Comparison of ENCODE assay signal across 8 cellular contexts in genomic region chr2:42974697-42975357, GRCh38.
DNase-seq lines count a peak whose midpoint lies in the region; ATAC-seq and TF ChIP-seq lines count a peak whose summit lies in the region.

No MANE protein-coding gene starts in this region.

- DNase-seq in Daoy (ENCODE audit: low read depth): peak; percentile 81
- peak; percentile 69 for DNase-seq in activated CD4-positive, alpha-beta T cell treated with anti-CD3 and anti-CD28 coated beads for 48 hours
- peak; percentile 86 for DNase-seq in colonic mucosa
- peak; percentile 76 to 93 for DNase-seq in left lung
- DNase-seq in stimulated activated CD4-positive, alpha-beta T cell treated with anti-CD3 and anti-CD28 coated beads, Interleukin-2, amount 100 ng/mL, for 4 hours (ENCODE audit: low read depth): peak; percentile 22
- DNase-seq in DMS153 (lab: John Stamatoyannopoulos, UW): no peak

- H3K79me2 ChIP-seq in Loucy (ENCODE audit: insufficient read depth, low read length): no peaks in the 10 kb centered on the region

- H2AFZ ChIP-seq in Loucy (ENCODE audit: low read length): no peak overlapping the region

- H3K27ac ChIP-seq in colonic mucosa: peak overlapping the region; percentile 30
- peak overlapping the region in 1 of 2 donors; percentile 71 for H3K27ac ChIP-seq in left lung

- H4K20me1 ChIP-seq in Loucy (ENCODE audit: insufficient read depth, low read length, poor library complexity, severe bottlenecking): no peaks in the 10 kb centered on the region

- H3K9ac ChIP-seq in Loucy (ENCODE audit: low read depth, low read length, poor library complexity, severe bottlenecking) (no peak overlapping the region), colonic mucosa (ENCODE audit: low read depth in 2 of 2, low read length in 2 of 2) (peak overlapping the region; percentile 77 to 84)

- intact Hi-C loops in colonic mucosa (cut with DNase I) (loop anchor here (2.0 to 5.0 kb wide), 3 partner anchors 47 to 254 kb away; no protein-coding TSS in a partner anchor), left lung (cut with DNase I) (loop anchor here in 1 of 2 donors (5.0 kb wide), 1 partner anchor 252 kb away; the partner anchor contains the start of gene ZFP36L2)

- no peak overlapping the region for H3K4me3 ChIP-seq in Loucy (ENCODE audit: low read length, poor library complexity, severe bottlenecking)
- peak overlapping the region; percentile 19 for H3K4me3 ChIP-seq in colonic mucosa
- H3K4me3 ChIP-seq in left lung: peak overlapping the region in 1 of 2 donors; percentile 33

- H3K36me3 ChIP-seq in Loucy (ENCODE audit: insufficient read depth, low read length) (no peaks in the 10 kb centered on the region), colonic mucosa (no peaks in the 10 kb centered on the region), left lung (no peaks in the 10 kb centered on the region)

- H3K4me1 ChIP-seq in Loucy (ENCODE audit: insufficient read depth, low read length, poor library complexity, severe bottlenecking): no peaks in the 10 kb centered on the region
- H3K4me1 ChIP-seq in colonic mucosa: peaks cover 6% of the 10 kb centered on the region
- H3K4me1 ChIP-seq in left lung: peaks cover 4 to 29% of the 10 kb centered on the region in 2 donors

- no peaks in the 10 kb centered on the region for H3K9me2 ChIP-seq in Loucy (replicated peaks; ENCODE audit: low read depth, low read length)

- no peaks in the 10 kb centered on the region for H3F3A ChIP-seq in Loucy (ENCODE audit: low read depth)

- peak; percentile 95 for ATAC-seq in left lung
- no peak for ATAC-seq in GM18858 (IDR thresholded peaks at IDR 0.05; ENCODE audit: unreplicated experiment)

- no peaks in the 10 kb centered on the region for H3K9me3 ChIP-seq in Loucy (ENCODE audit: insufficient read depth, low read depth, low read length)
- no peaks in the 10 kb centered on the region for H3K9me3 ChIP-seq in colonic mucosa
- H3K9me3 ChIP-seq in left lung: no peaks in the 10 kb centered on the region

- no peak overlapping the region for H3K4me2 ChIP-seq in Loucy (ENCODE audit: low read depth, low read length, poor library complexity, severe bottlenecking)

- TF ChIP-seq CTCF in Loucy (conservative IDR thresholded peaks at IDR 0.05; ENCODE audit: low read length) (peak; percentile 83), colonic mucosa (IDR thresholded peaks at IDR 0.05) (peak; percentile 86), left lung (IDR thresholded peaks at IDR 0.05) (peak; percentile 90)

- H3K27me3 ChIP-seq in Loucy (ENCODE audit: insufficient read depth, low read length, poor library complexity, severe bottlenecking): no peaks in the 10 kb centered on the region
- H3K27me3 ChIP-seq in colonic mucosa: no peaks in the 10 kb centered on the region
- H3K27me3 ChIP-seq in left lung: peaks cover 0 to 3% of the 10 kb centered on the region in 2 donors
